Comparison of ENCODE assay signal across 19 cellular contexts in genomic region chr1:71850936-71851335, GRCh38.
DNase-seq lines count a peak whose midpoint lies in the region; FAIRE-seq and TF ChIP-seq lines count a peak whose summit lies in the region.
"Had no signal": no experiment of that assay in that cellular context is flagged by ENCODE, and none has a peak within 500 bp of the region (broad histone marks: within the 10 kb centered on the region; RNA-seq: fewer than 3 reads in every experiment).

No MANE protein-coding gene starts in this region.

- TF ChIP-seq POLR2A in suprapubic skin (IDR thresholded peaks at IDR 0.05), result no peak
- no peak for TF ChIP-seq POLR2A in GM12892 (IDR thresholded peaks at IDR 0.05; ENCODE audit: low read depth, low read length)

- TF ChIP-seq CTCF in MM.1S (IDR thresholded peaks at IDR 0.05; ENCODE audit: low read length) (no peak), cardiac fibroblast (IDR thresholded peaks at IDR 0.05; ENCODE audit: low read depth, low read length) (no peak), left ventricle myocardium inferior (IDR thresholded peaks at IDR 0.05; ENCODE audit: borderline replicate concordance) (no peak), suprapubic skin (IDR thresholded peaks at IDR 0.05) (no peak)

- H3K36me3 ChIP-seq in MM.1S (replicated peaks; ENCODE audit: insufficient read depth, low read length), result no peaks in the 10 kb centered on the region
- H3K36me3 ChIP-seq in left ventricle myocardium inferior, result no peaks in the 10 kb centered on the region
- H3K36me3 ChIP-seq in suprapubic skin, result no peaks in the 10 kb centered on the region
- H3K36me3 ChIP-seq: ovary had no signal

- H3K4me1 ChIP-seq in MM.1S (ENCODE audit: low read length) (peaks cover 17% of the 10 kb centered on the region), left ventricle myocardium inferior (no peaks in the 10 kb centered on the region), suprapubic skin (no peaks in the 10 kb centered on the region)

- H3K79me2 ChIP-seq in MM.1S (ENCODE audit: low read length), result no peaks in the 10 kb centered on the region

- no peak for FAIRE-seq in GM12892 (lab: Jason Lieb, UNC)

- H3F3A ChIP-seq in MM.1S (ENCODE audit: insufficient read depth, low read length), result peaks cover 4% of the 10 kb centered on the region; the same call in 1 of the 2 replicates

- H3K9me3 ChIP-seq in MM.1S (replicated peaks; ENCODE audit: insufficient read depth, low read length), result no peaks in the 10 kb centered on the region
- no peaks in the 10 kb centered on the region for H3K9me3 ChIP-seq in left ventricle myocardium inferior (replicated peaks)
- H3K9me3 ChIP-seq in suprapubic skin, result no peaks in the 10 kb centered on the region
- H3K9me3 ChIP-seq: ovary had no signal

- no peak overlapping the region for H3K4me3 Mint-ChIP-seq in activated T-cell treated with anti-CD3 and anti-CD28 coated beads, Interleukin-2, amount 50 U/mL, for 24 hours
- H3K4me3 Mint-ChIP-seq: activated CD4-positive, alpha-beta memory T cell treated with anti-CD3 and anti-CD28 coated beads for 36 hours; activated naive CD4-positive, alpha-beta T cell treated with anti-CD3 and anti-CD28 coated beads, Interleukin-2, amount 10 ng/mL, durations not matched to agents 7 days and 5 days; H9 had no signal

- peak overlapping the region; percentile 1; the same call in 1 of the 2 replicates for H2AFZ ChIP-seq in MM.1S (ENCODE audit: low read length)

- H3K27ac ChIP-seq in MM.1S (ENCODE audit: low read length) (peak overlapping the region; percentile 46; the same call in 1 of the 2 replicates), left ventricle myocardium inferior (replicated peaks) (peak overlapping the region; percentile 59), suprapubic skin (peak overlapping the region; percentile 52)
- H3K27ac ChIP-seq: ovary, VCaP had no signal

- no peaks in the 10 kb centered on the region for H3K27me3 ChIP-seq in MM.1S (replicated peaks; ENCODE audit: insufficient read depth, low read length)
- no peaks in the 10 kb centered on the region for H3K27me3 ChIP-seq in left ventricle myocardium inferior (ENCODE audit: low read depth)
- no peaks in the 10 kb centered on the region for H3K27me3 ChIP-seq in suprapubic skin
- H3K27me3 ChIP-seq: ovary had no signal

- TF ChIP-seq EP300 in suprapubic skin (IDR thresholded peaks at IDR 0.05), result no peak

- DNase-seq in MM.1S (peak; percentile 75), cardiac fibroblast (ENCODE audit: low read depth in 2 of 2) (peak; percentile 56 to 60), left ventricle myocardium inferior (no peak), suprapubic skin (ENCODE audit: low spot score in 2 of 2) (no peak), superior temporal gyrus (ENCODE audit: extremely low spot score) (no peak), GM12892 (ENCODE audit: insufficient read length) (no peak)
- no peak for DNase-seq in stimulated activated CD4-positive, alpha-beta T cell treated with anti-CD3 and anti-CD28 coated beads, Interleukin-4, amount 100 ng/mL, for 24 hours
- no peak for DNase-seq in activated T-cell treated with anti-CD3 and anti-CD28 coated beads, Interleukin-2, amount 50 U/mL, for 24 hours
- DNase-seq: activated CD4-positive, alpha-beta memory T cell treated with anti-CD3 and anti-CD28 coated beads for 36 hours; activated naive CD4-positive, alpha-beta T cell treated with anti-CD3 and anti-CD28 coated beads, Interleukin-2, amount 10 ng/mL, durations not matched to agents 7 days and 5 days; cortex of kidney; DMS 273 treated with DMSO at 0.1 percent for 48 hours; H9; NCI-H187; NCI-H510A; SW 1271 had no signal

- no peaks in the 10 kb centered on the region for H3K9me3 Mint-ChIP-seq in activated T-cell treated with anti-CD3 and anti-CD28 coated beads, Interleukin-2, amount 50 U/mL, for 24 hours
- H3K9me3 Mint-ChIP-seq: activated naive CD4-positive, alpha-beta T cell treated with anti-CD3 and anti-CD28 coated beads, Interleukin-2, amount 10 ng/mL, durations not matched to agents 7 days and 5 days; H9 had no signal

- 63% methylated on average over 3 of the region's 3 CpGs for WGBS in suprapubic skin

- no peaks in the 10 kb centered on the region for H3K36me3 Mint-ChIP-seq in activated T-cell treated with anti-CD3 and anti-CD28 coated beads, Interleukin-2, amount 50 U/mL, for 24 hours (ENCODE audit: low read depth)
- H3K36me3 Mint-ChIP-seq: activated CD4-positive, alpha-beta memory T cell treated with anti-CD3 and anti-CD28 coated beads for 36 hours; activated naive CD4-positive, alpha-beta T cell treated with anti-CD3 and anti-CD28 coated beads, Interleukin-2, amount 10 ng/mL, durations not matched to agents 7 days and 5 days had no signal

- H4K20me1 ChIP-seq in MM.1S (ENCODE audit: insufficient read depth, low read length), result no peaks in the 10 kb centered on the region

- no peaks in the 10 kb centered on the region for H3K27me3 Mint-ChIP-seq in activated T-cell treated with anti-CD3 and anti-CD28 coated beads, Interleukin-2, amount 50 U/mL, for 24 hours
- H3K27me3 Mint-ChIP-seq: activated CD4-positive, alpha-beta memory T cell treated with anti-CD3 and anti-CD28 coated beads for 36 hours; activated naive CD4-positive, alpha-beta T cell treated with anti-CD3 and anti-CD28 coated beads, Interleukin-2, amount 10 ng/mL, durations not matched to agents 7 days and 5 days had no signal

- intact Hi-C loops in left ventricle myocardium inferior (cut with micrococcal nuclease), result no loop called here

- no peaks in the 10 kb centered on the region for H3K4me1 Mint-ChIP-seq in activated T-cell treated with anti-CD3 and anti-CD28 coated beads, Interleukin-2, amount 50 U/mL, for 24 hours (ENCODE audit: low read depth)
- H3K4me1 Mint-ChIP-seq: activated naive CD4-positive, alpha-beta T cell treated with anti-CD3 and anti-CD28 coated beads, Interleukin-2, amount 10 ng/mL, durations not matched to agents 7 days and 5 days; H9 had no signal

- H3K4me2 ChIP-seq in MM.1S (ENCODE audit: low read depth, low read length), result peak overlapping the region; percentile 38; the same call in 1 of the 2 replicates

- no peak overlapping the region for H3K27ac Mint-ChIP-seq in activated T-cell treated with anti-CD3 and anti-CD28 coated beads, Interleukin-2, amount 50 U/mL, for 24 hours
- H3K27ac Mint-ChIP-seq: activated CD4-positive, alpha-beta memory T cell treated with anti-CD3 and anti-CD28 coated beads for 36 hours; activated naive CD4-positive, alpha-beta T cell treated with anti-CD3 and anti-CD28 coated beads, Interleukin-2, amount 10 ng/mL, durations not matched to agents 7 days and 5 days had no signal

- no peaks in the 10 kb centered on the region for H3K9me2 ChIP-seq in MM.1S (replicated peaks; ENCODE audit: insufficient read depth, low read length)

- no peak overlapping the region for H3K9ac ChIP-seq in MM.1S (ENCODE audit: low read length)

- H3K4me3 ChIP-seq in MM.1S (ENCODE audit: low read length), result no peak overlapping the region
- no peak overlapping the region for H3K4me3 ChIP-seq in cardiac fibroblast (replicated peaks in 1 of 2; ENCODE audit: low read depth in 2 of 2, low read length in 2 of 2)
- H3K4me3 ChIP-seq in left ventricle myocardium inferior, result no peak overlapping the region
- no peak overlapping the region for H3K4me3 ChIP-seq in suprapubic skin
- H3K4me3 ChIP-seq: lung, ovary had no signal

Comparison
In these comparisons a context has a peak if more than half of its experiments do, and no peak if none do; other contexts are left out.
1. DNase-seq: peak in MM.1S (single experiment) and cardiac fibroblast (2 of 2); none in left ventricle myocardium inferior (single experiment), suprapubic skin (0 of 2), superior temporal gyrus (single experiment), GM12892 (single experiment), stimulated activated CD4-positive, alpha-beta T cell treated with anti-CD3 and anti-CD28 coated beads, Interleukin-4, amount 100 ng/mL, for 24 hours (single experiment) and activated T-cell treated with anti-CD3 and anti-CD28 coated beads, Interleukin-2, amount 50 U/mL, for 24 hours (single experiment).
2. Peak in every context shown above with its lines, with median percentiles within 50 percentile points of each other: H3K27ac ChIP-seq.